ENCODE assay signal across 14 cellular contexts in the genomic region with DNA sequence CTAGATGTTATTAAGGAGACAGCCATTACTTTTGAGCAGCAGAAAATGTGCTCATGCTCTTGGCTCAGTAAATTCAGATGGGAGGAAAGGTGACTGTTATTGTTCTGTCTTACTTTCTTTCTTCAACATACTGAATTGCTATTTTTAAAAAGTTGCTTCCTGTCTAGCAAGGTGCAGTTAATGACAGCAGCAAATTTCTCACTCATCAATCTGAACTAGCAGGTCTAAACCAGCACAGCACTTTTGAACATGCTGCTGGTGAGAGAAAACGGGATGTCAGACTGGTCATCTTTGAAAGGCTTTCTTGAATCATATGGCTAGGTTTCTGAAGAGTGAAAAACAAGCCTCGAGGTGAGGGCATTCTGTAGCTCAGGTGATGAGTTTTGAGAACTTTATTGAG.
A peak's percentile ranks its signal among the peaks of the same experiment; 100 is the strongest.
DNase-seq lines count a peak whose midpoint lies in the region; ATAC-seq and TF ChIP-seq lines count a peak whose summit lies in the region.
"Had no signal": no experiment of that assay in that cellular context is flagged by ENCODE, and none has a peak within 500 bp of the region (broad histone marks: within the 10 kb centered on the region; RNA-seq: fewer than 3 reads in every experiment).

No MANE protein-coding gene starts in this region.

- CTCF ChIA-PET in PC-9 (lab: Charles Lee): no interaction called here
- CTCF ChIA-PET in OCI-LY7 (lab: Charles Lee; ENCODE audit: unreplicated experiment): no interaction called here

- H3F3A ChIP-seq in DOHH2 (ENCODE audit: control insufficient read depth, insufficient read depth) (no peaks in the 10 kb centered on the region), PC-9 (ENCODE audit: insufficient read depth, low read depth) (peaks cover 17% of the 10 kb centered on the region; the same call in 1 of the 2 replicates)

- H2AFZ ChIP-seq in PC-9 (no peak overlapping the region), OCI-LY7 (ENCODE audit: low read length) (no peak overlapping the region)

- peak overlapping the region; percentile 42 for H3K4me2 ChIP-seq in DOHH2 (ENCODE audit: low read length)
- no peak overlapping the region for H3K4me2 ChIP-seq in PC-9
- H3K4me2 ChIP-seq in OCI-LY7 (ENCODE audit: low read length): no peak overlapping the region

- DNase-seq in NCI-H345 (lab: John Stamatoyannopoulos, UW): no peak
- DNase-seq in PC-9: no peak
- DNase-seq in spleen: no peak
- DNase-seq in OCI-LY7 (ENCODE audit: low spot score): no peak
- DNase-seq: ACHN; activated CD4-positive, CD25-positive, alpha-beta regulatory T cell; DMS79 treated with DMSO at 0.1 percent for 48 hours; GOT3; kidney; naive thymus-derived CD4-positive, alpha-beta T cell had no signal

- intact Hi-C loops in PC-9 (cut with micrococcal nuclease; ENCODE audit: unreplicated experiment) (no loop called here), spleen (cut with DNase I; ENCODE audit: low total_unique reads) (no loop called here), OCI-LY7 (cut with micrococcal nuclease; ENCODE audit: unreplicated experiment) (no loop called here)

- H3K9me2 ChIP-seq in DOHH2 (replicated peaks; ENCODE audit: control insufficient read depth, low read length): no peaks in the 10 kb centered on the region
- H3K9me2 ChIP-seq in PC-9 (ENCODE audit: insufficient read depth): no peaks in the 10 kb centered on the region
- H3K9me2 ChIP-seq in OCI-LY7 (ENCODE audit: insufficient read depth, low read length): no peaks in the 10 kb centered on the region

- H3K9me3 ChIP-seq in DOHH2 (ENCODE audit: control insufficient read depth, insufficient read depth, low read length) (no peaks in the 10 kb centered on the region), PC-9 (ENCODE audit: insufficient read depth, low read depth) (no peaks in the 10 kb centered on the region; the same call in 1 of the 2 replicates), spleen (no peaks in the 10 kb centered on the region), OCI-LY7 (ENCODE audit: low read length) (no peaks in the 10 kb centered on the region)

- H3K27me3 ChIP-seq in DOHH2 (ENCODE audit: control insufficient read depth, low read length) (peaks cover 11% of the 10 kb centered on the region; the same call in 1 of the 2 replicates), PC-9 (ENCODE audit: insufficient read depth, low read depth) (no peaks in the 10 kb centered on the region), spleen (replicated peaks in 1 of 7) (no peaks in the 10 kb centered on the region)

- H3K79me2 ChIP-seq in DOHH2 (ENCODE audit: control insufficient read depth, low read length) (no peaks in the 10 kb centered on the region), PC-9 (ENCODE audit: low read depth) (no peaks in the 10 kb centered on the region), OCI-LY7 (ENCODE audit: insufficient read depth, low read depth, low read length) (no peaks in the 10 kb centered on the region)

- H3K27ac ChIP-seq in DOHH2 (ENCODE audit: low read depth, low read length) (no peak overlapping the region), PC-9 (no peak overlapping the region), spleen (peak overlapping the region in 2 of 8 donors; percentile 19 to 56), OCI-LY7 (ENCODE audit: low read depth, low read length, poor library complexity, severe bottlenecking) (no peak overlapping the region)

- H3K4me1 ChIP-seq in DOHH2 (ENCODE audit: control insufficient read depth, low read length) (peaks cover 22% of the 10 kb centered on the region), PC-9 (replicated peaks; ENCODE audit: insufficient read depth) (peaks cover 19% of the 10 kb centered on the region), spleen (peaks cover 0 to 7% (median 0%) of the 10 kb centered on the region in 6 donors), OCI-LY7 (ENCODE audit: insufficient read depth, low read length, poor library complexity, severe bottlenecking) (no peaks in the 10 kb centered on the region)

- TF ChIP-seq CTCF in DOHH2 (IDR thresholded peaks at IDR 0.05; ENCODE audit: low read depth, low read length, poor library complexity, severe bottlenecking): no peak
- no peak for TF ChIP-seq CTCF in PC-9 (conservative IDR thresholded peaks at IDR 0.05)
- no peak for TF ChIP-seq CTCF in spleen (IDR thresholded peaks at IDR 0.05 in 8 of 11, conservative IDR thresholded peaks at IDR 0.05 in 3 of 11)
- no peak for TF ChIP-seq CTCF in OCI-LY7 (conservative IDR thresholded peaks at IDR 0.05; ENCODE audit: low read length)

- POLR2A ChIA-PET in PC-9 (lab: Charles Lee; ENCODE audit: unreplicated experiment): no interaction called here
- POLR2A ChIA-PET in OCI-LY7 (lab: Charles Lee): interaction anchor here (0.6 to 0.9 kb wide), 2 partner anchors 48 to 1490 kb away, joined by 3 read pairs; no protein-coding TSS in a partner anchor

- H3K36me3 ChIP-seq in DOHH2 (ENCODE audit: control insufficient read depth, low read length) (no peaks in the 10 kb centered on the region), PC-9 (ENCODE audit: low read depth) (no peaks in the 10 kb centered on the region), spleen (no peaks in the 10 kb centered on the region), OCI-LY7 (ENCODE audit: insufficient read depth, low read length) (no peaks in the 10 kb centered on the region)

- ATAC-seq in GM19328 (IDR thresholded peaks at IDR 0.05; ENCODE audit: unreplicated experiment) (peak; percentile 54), HG02678 (IDR thresholded peaks at IDR 0.05; ENCODE audit: unreplicated experiment) (peak; percentile 42), HG03457 (IDR thresholded peaks at IDR 0.05; ENCODE audit: unreplicated experiment) (peak; percentile 51)
- ATAC-seq: naive thymus-derived CD4-positive, alpha-beta T cell had no signal

- H3K4me3 ChIP-seq in DOHH2 (ENCODE audit: low read length): peak overlapping the region; percentile 17; the same call in 1 of the 2 replicates
- H3K4me3 ChIP-seq in PC-9: no peak overlapping the region
- H3K4me3 ChIP-seq in spleen: no peak overlapping the region
- no peak overlapping the region for H3K4me3 ChIP-seq in OCI-LY7 (ENCODE audit: low read depth, low read length, poor library complexity, severe bottlenecking)

- WGBS in spleen, 5 donors: 39 to 60% (median 56%) methylated on average over 2 of the region's 2 CpGs

- BruUV-seq in PC-9 (replicated peaks; lab: Mats Ljungman, UMichigan) (no TSS peak), OCI-LY7 (replicated peaks; lab: Mats Ljungman, UMichigan) (no TSS peak)

- TF ChIP-seq POLR2A in spleen (IDR thresholded peaks at IDR 0.05): no peak

- no peaks in the 10 kb centered on the region for H4K20me1 ChIP-seq in DOHH2 (ENCODE audit: control insufficient read depth, insufficient read depth, low read depth, low read length)
- no peaks in the 10 kb centered on the region for H4K20me1 ChIP-seq in PC-9 (ENCODE audit: insufficient read depth)
- no peaks in the 10 kb centered on the region for H4K20me1 ChIP-seq in OCI-LY7 (ENCODE audit: insufficient read depth, low read length)
